2 cellular contexts compared by ENCODE assay signal in the genomic region with DNA sequence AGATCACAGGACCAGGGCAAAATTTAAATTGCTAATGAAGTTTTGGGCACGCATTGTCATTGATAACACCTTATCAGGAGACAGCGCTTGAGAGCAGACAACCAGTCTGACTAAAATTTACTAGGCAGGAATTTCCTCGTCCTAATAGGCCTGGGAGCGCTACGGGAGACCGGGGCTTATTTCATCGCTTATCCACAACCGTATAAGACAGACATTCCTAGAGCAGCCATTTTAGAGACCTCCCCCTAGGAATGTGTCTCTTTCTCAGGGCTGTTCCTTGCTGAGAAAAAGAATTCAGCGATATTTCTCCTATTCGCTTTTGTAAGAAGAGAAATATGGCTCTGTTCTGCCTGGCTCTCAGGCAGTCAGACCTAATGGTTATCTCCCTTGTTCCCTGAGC. TPM values are rescaled to one million over a fixed set of nuclear protein-coding genes. Genes with fewer than 3 reads are reported as not detected.
"Had no signal": no experiment of that assay in that cellular context is flagged by ENCODE, and none has a peak within 500 bp of the region (broad histone marks: within the 10 kb centered on the region; RNA-seq: fewer than 3 reads in every experiment).

No MANE protein-coding gene starts in this region.

RNA-seq across cellular contexts. Expression of gene NOS2, which starts 21.8 kb away (rescaled TPM):
- total RNA-seq: HFFc6 had no signal
- polyA plus RNA-seq: HepG2 had no signal
